Comparison of ENCODE assay signal across 8 cellular contexts in the genomic region with DNA sequence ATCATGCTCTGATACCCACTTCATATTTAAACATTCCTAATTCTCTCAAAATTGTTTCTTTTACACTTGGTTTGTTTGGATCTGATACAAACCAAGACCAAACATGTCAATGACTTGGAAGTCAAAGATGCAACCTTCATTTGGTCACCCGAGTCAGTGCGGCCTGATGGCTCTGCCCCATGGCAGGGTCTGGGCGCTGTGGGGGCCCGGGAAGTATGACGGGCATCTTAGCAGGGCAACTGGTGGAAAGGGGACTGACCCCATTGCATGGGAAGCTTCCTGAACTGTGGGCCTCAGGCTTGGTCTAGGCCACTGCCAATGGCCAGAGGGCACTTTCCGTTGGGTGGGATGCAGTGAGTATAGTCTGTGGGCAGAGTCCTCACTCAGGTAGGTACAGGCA.
"Had no signal": no experiment of that assay in that cellular context is flagged by ENCODE, and none has a peak within 500 bp of the region (broad histone marks: within the 10 kb centered on the region; RNA-seq: fewer than 3 reads in every experiment).

No MANE protein-coding gene starts in this region.

- H3K9me3 Mint-ChIP-seq: IgD-negative memory B cell had no signal

- H3K27ac Mint-ChIP-seq: GM23338, IgD-negative memory B cell had no signal

- FAIRE-seq: H1, H54, HTR-8/SVneo had no signal

- H3K4me3 ChIP-seq: GM23338 had no signal

- H3K4me1 Mint-ChIP-seq: GM23338, H9, IgD-negative memory B cell had no signal

- H3K4me2 ChIP-seq: GM23338 had no signal

- DNase-seq: H9, HCEC 1CT, KBM-7 had no signal

- H3K4me3 Mint-ChIP-seq: GM23338, H9, IgD-negative memory B cell had no signal

- H3K27me3 Mint-ChIP-seq: IgD-negative memory B cell had no signal
